Comparison of ENCODE assay signal across 15 cellular contexts in genomic region chr15:90851945-90852344, GRCh38. TPM values are rescaled to one million over a fixed set of nuclear protein-coding genes. Genes with fewer than 3 reads are reported as not detected.
DNase-seq lines count a peak whose midpoint lies in the region; ATAC-seq and TF ChIP-seq lines count a peak whose summit lies in the region.
"Had no signal": no experiment of that assay in that cellular context is flagged by ENCODE, and none has a peak within 500 bp of the region (broad histone marks: within the 10 kb centered on the region; RNA-seq: fewer than 3 reads in every experiment).

No MANE protein-coding gene starts in this region.

- no peaks in the 10 kb centered on the region for H3K36me3 ChIP-seq in H7 (replicated peaks; ENCODE audit: control insufficient read depth, insufficient read depth, low read length)
- no peaks in the 10 kb centered on the region for H3K36me3 ChIP-seq in ovary
- H3K36me3 ChIP-seq: brain microvascular endothelial cell had no signal

- ATAC-seq in memory B cell (ENCODE audit: low read depth) = no peak

- no peak for TF ChIP-seq POLR2A in ovary (IDR thresholded peaks at IDR 0.05)

- intact Hi-C loops in activated CD4-positive, alpha-beta T cell treated with anti-CD3 and anti-CD28 coated beads, Interleukin-2, amount 10 ng/mL, durations not matched to agents 24 days and 14 days (cut with micrococcal nuclease) = loop anchor here (1.0 to 10.0 kb wide), 5 partner anchors 14 to 447 kb away; no protein-coding TSS in a partner anchor
- intact Hi-C loops in ovary (cut with DNase I) = no loop called here

- no peaks in the 10 kb centered on the region for H3K9me3 ChIP-seq in ovary

- H3K9me3 Mint-ChIP-seq in activated CD4-positive, alpha-beta T cell treated with anti-CD3 and anti-CD28 coated beads, Interleukin-2, amount 10 ng/mL, durations not matched to agents 24 days and 14 days = peaks cover 5% of the 10 kb centered on the region
- H3K9me3 Mint-ChIP-seq in memory B cell = peaks cover 1% of the 10 kb centered on the region
- H3K9me3 Mint-ChIP-seq: HFFc6, mesothelial cell of epicardium had no signal

- H3K27me3 ChIP-seq in H7 (ENCODE audit: control insufficient read depth, insufficient read depth, low read length) = no peaks in the 10 kb centered on the region
- H3K27me3 ChIP-seq in ovary = no peaks in the 10 kb centered on the region
- H3K27me3 ChIP-seq: brain microvascular endothelial cell had no signal

- TF ChIP-seq CTCF in ovary (IDR thresholded peaks at IDR 0.05) = no peak

- DNase-seq in activated CD4-positive, alpha-beta T cell treated with anti-CD3 and anti-CD28 coated beads, Interleukin-2, amount 10 ng/mL, durations not matched to agents 24 days and 14 days = peak; percentile 88
- no peak for DNase-seq in activated CD4-positive, alpha-beta T cell treated with anti-CD3 and anti-CD28 coated beads, Interleukin-2, amount 50 U/mL, for 1 hour
- peak; percentile 19 for DNase-seq in H7
- peak; percentile 68 to 69 for DNase-seq in activated T-cell treated with anti-CD3 and anti-CD28 coated beads, Interleukin-2, amount 50 U/mL, for 48 hours
- no peak for DNase-seq in memory B cell (ENCODE audit: low spot score in 2 of 2)
- no peak for DNase-seq in ovary
- no peak for DNase-seq in NCI-H774 (lab: John Stamatoyannopoulos, UW)
- no peak for DNase-seq in iPS-NIHi7 (ENCODE audit: extremely low spot score)
- DNase-seq: foreskin melanocyte, NCI-H187 treated with DMSO at 0.1 percent for 48 hours, right cardiac atrium had no signal

- no peak for TF ChIP-seq EP300 in ovary (IDR thresholded peaks at IDR 0.05)

- peak overlapping the region; percentile 94 for H3K27ac Mint-ChIP-seq in activated CD4-positive, alpha-beta T cell treated with anti-CD3 and anti-CD28 coated beads, Interleukin-2, amount 10 ng/mL, durations not matched to agents 24 days and 14 days
- H3K27ac Mint-ChIP-seq in memory B cell = no peak overlapping the region
- H3K27ac Mint-ChIP-seq: HFFc6, mesothelial cell of epicardium had no signal

- 73 to 82% (median 81%) methylated on average over 5 of the region's 5 CpGs for WGBS in ovary, 3 donors

- H3K27me3 Mint-ChIP-seq in activated CD4-positive, alpha-beta T cell treated with anti-CD3 and anti-CD28 coated beads, Interleukin-2, amount 10 ng/mL, durations not matched to agents 24 days and 14 days = no peaks in the 10 kb centered on the region
- H3K27me3 Mint-ChIP-seq in memory B cell = peaks cover 2% of the 10 kb centered on the region

- no peaks in the 10 kb centered on the region for H3K4me1 ChIP-seq in ovary (ENCODE audit: insufficient read depth)

- peaks cover 64% of the 10 kb centered on the region for H3K4me1 Mint-ChIP-seq in activated CD4-positive, alpha-beta T cell treated with anti-CD3 and anti-CD28 coated beads, Interleukin-2, amount 10 ng/mL, durations not matched to agents 24 days and 14 days
- peaks cover 48% of the 10 kb centered on the region for H3K4me1 Mint-ChIP-seq in memory B cell
- H3K4me1 Mint-ChIP-seq: mesothelial cell of epicardium had no signal

- no peak overlapping the region for H3K4me3 ChIP-seq in H7 (ENCODE audit: insufficient read depth, low read depth, low read length)
- no peak overlapping the region for H3K4me3 ChIP-seq in ovary

- H3K36me3 Mint-ChIP-seq in activated CD4-positive, alpha-beta T cell treated with anti-CD3 and anti-CD28 coated beads, Interleukin-2, amount 10 ng/mL, durations not matched to agents 24 days and 14 days (ENCODE audit: low read depth) = peaks cover 30% of the 10 kb centered on the region
- H3K36me3 Mint-ChIP-seq in memory B cell = no peaks in the 10 kb centered on the region

- H3K27ac ChIP-seq in ovary = no peak overlapping the region
- H3K27ac ChIP-seq: brain microvascular endothelial cell, epithelial cell of prostate had no signal

- peak overlapping the region; percentile 72 for H3K4me3 Mint-ChIP-seq in activated CD4-positive, alpha-beta T cell treated with anti-CD3 and anti-CD28 coated beads, Interleukin-2, amount 10 ng/mL, durations not matched to agents 24 days and 14 days
- H3K4me3 Mint-ChIP-seq in memory B cell = peak overlapping the region; percentile 80
- H3K4me3 Mint-ChIP-seq: HFFc6, mesothelial cell of epicardium had no signal

RNA-seq across cellular contexts. Expression of gene FURIN, which starts 16.4 kb away (rescaled TPM):
- total RNA-seq in activated CD4-positive, alpha-beta T cell treated with anti-CD3 and anti-CD28 coated beads, Interleukin-2, amount 10 ng/mL, durations not matched to agents 24 days and 14 days = 432 TPM in 2 replicates
- total RNA-seq in H7 (2014; rRNA removed; shearing (Covaris generic)) = 56.5 and 68.9 TPM in 2 replicates
- total RNA-seq in ovary = 10 to 100 TPM; 17.9 to 38.6 (median 35.1) TPM
- polyA plus RNA-seq in ovary = 10 to 100 TPM in 1 of 2 donors, 1 to 10 TPM in 1; 6.2 to 33.7 TPM

RNA-seq across cellular contexts. Expression of gene FES, which starts 32.4 kb away (rescaled TPM):
- total RNA-seq in activated CD4-positive, alpha-beta T cell treated with anti-CD3 and anti-CD28 coated beads, Interleukin-2, amount 10 ng/mL, durations not matched to agents 24 days and 14 days = 32.5 and 33.7 TPM in 2 replicates
- 11.2 and 13.6 TPM in 2 replicates for total RNA-seq in H7 (2014; rRNA removed; shearing (Covaris generic))
- 10 to 100 TPM; 20.0 to 37.2 (median 24.8) TPM for total RNA-seq in ovary
- polyA plus RNA-seq in ovary = 10 to 100 TPM in 1 of 2 donors, 1 to 10 TPM in 1; 2.2 to 25.6 TPM

RNA-seq across cellular contexts. Expression of gene MAN2A2, which starts 51.2 kb away (rescaled TPM):
- 196 and 206 TPM in 2 replicates for total RNA-seq in activated CD4-positive, alpha-beta T cell treated with anti-CD3 and anti-CD28 coated beads, Interleukin-2, amount 10 ng/mL, durations not matched to agents 24 days and 14 days
- total RNA-seq in H7 (2014; rRNA removed; shearing (Covaris generic)) = 7.4 and 11.6 TPM in 2 replicates
- 10 to 100 TPM; 25.3 to 66.5 (median 39.5) TPM for total RNA-seq in ovary
- polyA plus RNA-seq in ovary = 10 to 100 TPM; 25.8 to 29.1 TPM

Comparison
In these comparisons a context has a peak if more than half of its experiments do, and no peak if none do; other contexts are left out.
1. DNase-seq: peak in activated CD4-positive, alpha-beta T cell treated with anti-CD3 and anti-CD28 coated beads, Interleukin-2, amount 10 ng/mL, durations not matched to agents 24 days and 14 days (single experiment), H7 (single experiment) and activated T-cell treated with anti-CD3 and anti-CD28 coated beads, Interleukin-2, amount 50 U/mL, for 48 hours (2 of 2); none in activated CD4-positive, alpha-beta T cell treated with anti-CD3 and anti-CD28 coated beads, Interleukin-2, amount 50 U/mL, for 1 hour (single experiment), memory B cell (0 of 2), ovary (0 of 5), NCI-H774 (single experiment) and iPS-NIHi7 (single experiment).